In genomic region chr4:99534699-99535098, GRCh38 we compare ENCODE assay signal across 7 cellular contexts. TPM values are rescaled to one million over a fixed set of nuclear protein-coding genes. Genes with fewer than 3 reads are reported as not detected.
"Had no signal": no experiment of that assay in that cellular context is flagged by ENCODE, and none has a peak within 500 bp of the region (broad histone marks: within the 10 kb centered on the region; RNA-seq: fewer than 3 reads in every experiment).

No MANE protein-coding gene starts in this region.

RNA-seq across cellular contexts. Expression of gene C4orf17, which starts 23.9 kb away (rescaled TPM):
- total RNA-seq: GM23248, GM23338, H1, H4, H7, H9, HFFc6 had no signal
- polyA plus RNA-seq: GM23248, GM23338, H1 had no signal

RNA-seq across cellular contexts. Expression of gene MTTP, which starts 39.9 kb away (rescaled TPM):
- total RNA-seq: GM23248, HFFc6 had no signal
- polyA plus RNA-seq: GM23248 had no signal
